In genomic region chr15:73134196-73134595, GRCh38 we compare ENCODE assay signal across 3 cellular contexts.
"Had no signal": no experiment of that assay in that cellular context is flagged by ENCODE, and none has a peak within 500 bp of the region (broad histone marks: within the 10 kb centered on the region; RNA-seq: fewer than 3 reads in every experiment).

No MANE protein-coding gene starts in this region.

- DNase-seq: GDM1, GF-D8 had no signal

- H3K4me3 ChIP-seq: GM12878 had no signal

- ATAC-seq: GM12878 had no signal
